In genomic region chr1:109373696-109374095, GRCh38 we compare ENCODE assay signal across 7 cellular contexts. TPM values are rescaled to one million over a fixed set of nuclear protein-coding genes. Genes with fewer than 3 reads are reported as not detected.
DNase-seq lines count a peak whose midpoint lies in the region; ATAC-seq, FAIRE-seq and TF ChIP-seq lines count a peak whose summit lies in the region.
"Not testable (repeated sequence)": the region's sequence is repeated elsewhere in the genome, so short reads cannot be mapped to it uniquely, and the experiment has no call there.

No MANE protein-coding gene starts in this region.

- H3K4me1 ChIP-seq in adipocyte (ENCODE audit: control insufficient read depth, insufficient read depth, low read length): peaks cover 82% of the 10 kb centered on the region
- peaks cover 63% of the 10 kb centered on the region for H3K4me1 ChIP-seq in HepG2 (ENCODE audit: insufficient read depth, low read length)
- peaks cover 51% of the 10 kb centered on the region for H3K4me1 ChIP-seq in psoas muscle
- peaks cover 60 to 94% of the 10 kb centered on the region in 2 donors for H3K4me1 ChIP-seq in thoracic aorta (ENCODE audit: control insufficient read depth in 1 of 2, low read depth in 2 of 2)
- H3K4me1 ChIP-seq in uterus: not testable (repeated sequence)

- FAIRE-seq in HepG2 (lab: Jason Lieb, UNC): not testable (repeated sequence)

- not testable (repeated sequence) for TF ChIP-seq CTCF in HepG2 (CRISPR knock-in tag; IDR thresholded peaks at IDR 0.05); psoas muscle (IDR thresholded peaks at IDR 0.05); thoracic aorta (IDR thresholded peaks at IDR 0.05); uterus (IDR thresholded peaks at IDR 0.05)

- H3K4me1 Mint-ChIP-seq in T-helper 1 cell treated with Interleukin-12 subunit alpha and Interleukin-12 subunit beta and Interleukin-4 antibody, amounts not matched to agents 30 μg/mL and 1 μg/mL, for 36 hours (ENCODE audit: low read depth): peaks cover 43% of the 10 kb centered on the region
- H3K4me1 Mint-ChIP-seq in dendritic cell treated with granulocyte-macrophage colony-stimulating factor and Interleukin-4, amounts not matched to agents 40 ng/mL and 50 ng/mL, for 4 days (ENCODE audit: low read depth): peaks cover 68% of the 10 kb centered on the region

- intact Hi-C loops in dendritic cell treated with granulocyte-macrophage colony-stimulating factor and Interleukin-4, amounts not matched to agents 40 ng/mL and 50 ng/mL, for 4 days (cut with micrococcal nuclease): loop anchor here (2.0 kb wide), 1 partner anchor 17 kb away; no protein-coding TSS in a partner anchor
- intact Hi-C loops in HepG2 (cut with micrococcal nuclease; ENCODE audit: unreplicated experiment); psoas muscle (cut with DNase I); uterus (cut with DNase I; ENCODE audit: low total_unique reads): not testable (repeated sequence)

- CTCF ChIA-PET in HepG2 (lab: Yijun Ruan, JAX; ENCODE audit: low intra/inter-chr PET ratio, low total read pairs): not testable (repeated sequence)

- H3K27me3 ChIP-seq in adipocyte (replicated peaks; ENCODE audit: control insufficient read depth, insufficient read depth, low read length); HepG2 (ENCODE audit: control insufficient read depth in 1 of 2, insufficient read depth in 2 of 2, low read length in 2 of 2); psoas muscle (ENCODE audit: insufficient read depth in 3 of 3, low read length in 2 of 3); thoracic aorta (replicated peaks; ENCODE audit: insufficient read depth); uterus: not testable (repeated sequence)

- not testable (repeated sequence) for TF ChIP-seq POLR2A in HepG2 (IDR thresholded peaks at IDR 0.05; ENCODE audit: insufficient read depth in 1 of 2, low read depth in 2 of 2, low read length in 2 of 2); uterus (IDR thresholded peaks at IDR 0.05)

- peak overlapping the region; percentile 71 for H3K4me2 ChIP-seq in HepG2 (ENCODE audit: low read depth, low read length)

- WGBS in HepG2 (ENCODE audit: low lambda C conversion rate): 78% methylated on average over 2 of the region's 2 CpGs
- 95 to 100% (median 98%) methylated on average over 2 of the region's 2 CpGs for WGBS in psoas muscle, 3 donors

- not testable (repeated sequence) for H3K9me3 Mint-ChIP-seq in T-helper 1 cell treated with Interleukin-12 subunit alpha and Interleukin-12 subunit beta and Interleukin-4 antibody, amounts not matched to agents 30 μg/mL and 1 μg/mL, for 36 hours; dendritic cell treated with granulocyte-macrophage colony-stimulating factor and Interleukin-4, amounts not matched to agents 40 ng/mL and 50 ng/mL, for 4 days

- not testable (repeated sequence) for TF ChIP-seq EP300 in HepG2 (IDR thresholded peaks at IDR 0.05; ENCODE audit: low read depth in 2 of 2, low read length in 2 of 2); HepG2 (CRISPR knock-in tag; IDR thresholded peaks at IDR 0.05; ENCODE audit: borderline replicate concordance)

- not testable (repeated sequence) for H3K27me3 Mint-ChIP-seq in T-helper 1 cell treated with Interleukin-12 subunit alpha and Interleukin-12 subunit beta and Interleukin-4 antibody, amounts not matched to agents 30 μg/mL and 1 μg/mL, for 36 hours (ENCODE audit: low read depth); dendritic cell treated with granulocyte-macrophage colony-stimulating factor and Interleukin-4, amounts not matched to agents 40 ng/mL and 50 ng/mL, for 4 days

- peak overlapping the region; percentile 75 for H3K27ac Mint-ChIP-seq in T-helper 1 cell treated with Interleukin-12 subunit alpha and Interleukin-12 subunit beta and Interleukin-4 antibody, amounts not matched to agents 30 μg/mL and 1 μg/mL, for 36 hours
- H3K27ac Mint-ChIP-seq in dendritic cell treated with granulocyte-macrophage colony-stimulating factor and Interleukin-4, amounts not matched to agents 40 ng/mL and 50 ng/mL, for 4 days: peak overlapping the region; percentile 86

- not testable (repeated sequence) for H3K36me3 ChIP-seq in adipocyte (ENCODE audit: control insufficient read depth, insufficient read depth, low read length, severe bottlenecking); HepG2 (replicated peaks in 1 of 2; ENCODE audit: control insufficient read depth in 1 of 2, insufficient read depth in 2 of 2, low read length in 2 of 2); psoas muscle (ENCODE audit: insufficient read depth in 1 of 2, low read depth in 1 of 2); thoracic aorta; uterus

- peaks cover 87% of the 10 kb centered on the region for H3K79me2 ChIP-seq in HepG2 (ENCODE audit: insufficient read depth, low read length)

- ATAC-seq in HepG2; psoas muscle; thoracic aorta (ENCODE audit: insufficient number of reproducible peaks, low FRiP score, low read depth): not testable (repeated sequence)

- H3K27ac ChIP-seq in HepG2 (ENCODE audit: extremely low read length, insufficient read depth, low read length) (peak overlapping the region; percentile 68), psoas muscle (peak overlapping the region; percentile 97), thoracic aorta (peak overlapping the region; percentile 94 to 99), uterus (peak overlapping the region; percentile 35 to 77)

- H2AFZ ChIP-seq in HepG2 (ENCODE audit: low read length): not testable (repeated sequence)

- DNase-seq in adipocyte (ENCODE audit: low read depth); HepG2 (ENCODE audit: low spot score); psoas muscle; thoracic aorta (ENCODE audit: low spot score); uterus: not testable (repeated sequence)

- H3K36me3 Mint-ChIP-seq in T-helper 1 cell treated with Interleukin-12 subunit alpha and Interleukin-12 subunit beta and Interleukin-4 antibody, amounts not matched to agents 30 μg/mL and 1 μg/mL, for 36 hours (ENCODE audit: low read depth): not testable (repeated sequence)
- H3K36me3 Mint-ChIP-seq in dendritic cell treated with granulocyte-macrophage colony-stimulating factor and Interleukin-4, amounts not matched to agents 40 ng/mL and 50 ng/mL, for 4 days (ENCODE audit: low read depth): peaks cover 20% of the 10 kb centered on the region

- POLR2A ChIA-PET in HepG2 (lab: Yijun Ruan, JAX): interaction anchor here (1.1 to 1.5 kb wide), 4 partner anchors 17 to 160 kb away, joined by 3 to 6 read pairs (median 4); partner anchors contain the start of gene SARS1

- H3K9me3 ChIP-seq in adipocyte (ENCODE audit: control insufficient read depth, low read length); HepG2 (ENCODE audit: low read length); psoas muscle; thoracic aorta; uterus: not testable (repeated sequence)

- in situ Hi-C loops in HepG2 (cut with HindIII; ENCODE audit: extremely low pct_ligation_motif_present, low pct_unique_long_range_greater_than_20kb): not testable (repeated sequence)

- H3K9ac ChIP-seq in adipocyte (ENCODE audit: low read length): peak overlapping the region; percentile 6
- not testable (repeated sequence) for H3K9ac ChIP-seq in HepG2 (ENCODE audit: insufficient read depth, low read depth, low read length)

- TF ChIP-seq RAD21 in HepG2 (CRISPR knock-in tag; IDR thresholded peaks at IDR 0.05): not testable (repeated sequence)

- H3K4me3 ChIP-seq in adipocyte (ENCODE audit: low read length); HepG2 (replicated peaks in 1 of 3; ENCODE audit: insufficient read depth in 1 of 3, low read depth in 2 of 3, low read length in 3 of 3); psoas muscle; uterus: not testable (repeated sequence)
- H3K4me3 ChIP-seq in thoracic aorta: peak overlapping the region; percentile 22

- H3K4me3 Mint-ChIP-seq in T-helper 1 cell treated with Interleukin-12 subunit alpha and Interleukin-12 subunit beta and Interleukin-4 antibody, amounts not matched to agents 30 μg/mL and 1 μg/mL, for 36 hours; dendritic cell treated with granulocyte-macrophage colony-stimulating factor and Interleukin-4, amounts not matched to agents 40 ng/mL and 50 ng/mL, for 4 days: not testable (repeated sequence)

- not testable (repeated sequence) for BruUV-seq in HepG2 (replicated peaks; lab: Mats Ljungman, UMichigan)

- not testable (repeated sequence) for H4K20me1 ChIP-seq in HepG2 (ENCODE audit: insufficient read depth, low read length)

RNA-seq across cellular contexts. Expression of gene SORT1, which starts 24.0 kb away (rescaled TPM):
- total RNA-seq in HepG2 (2016; rRNA removed; fragmentation: Illumina TruSeq; extraction: Trizol): 32.4 and 35.3 TPM in 2 replicates
- 4.0 and 6.4 TPM in 2 replicates for total RNA-seq in HepG2 (2016; cell fraction: cytosol; rRNA removed; fragmentation: Illumina TruSeq; extraction: Trizol; ENCODE audit: low read depth)
- total RNA-seq in HepG2 (2016; cell fraction: insoluble cytoplasmic fraction; rRNA removed; fragmentation: Illumina TruSeq; extraction: Trizol): 31.2 and 35.2 TPM in 2 replicates
- 17.0 and 17.8 TPM in 2 replicates for total RNA-seq in HepG2 (2016; cell fraction: membrane; rRNA removed; fragmentation: Illumina TruSeq; extraction: Trizol)
- 54.6 and 67.3 TPM in 2 replicates for total RNA-seq in HepG2 (2016; cell fraction: nucleus; rRNA removed; fragmentation: Illumina TruSeq; extraction: Trizol)
- polyA plus RNA-seq in HepG2 (2011; rRNA removed): 79.7 and 93.0 TPM in 2 replicates
- 58.6 and 75.5 TPM in 2 replicates for polyA plus RNA-seq in HepG2 (2011; cell fraction: cytosol; rRNA removed)
- 47.3 and 51.2 TPM in 2 replicates for polyA plus RNA-seq in HepG2 (2011; cell fraction: nucleus; rRNA removed)
- polyA plus RNA-seq in HepG2 (2012): 53.6 and 75.8 TPM in 2 replicates
- polyA plus RNA-seq in HepG2 (2016; cell fraction: cytosol; fragmentation: Illumina TruSeq; extraction: Trizol; ENCODE audit: low read depth): 4.5 and 5.4 TPM in 2 replicates
- 22.3 and 23.2 TPM in 2 replicates for polyA plus RNA-seq in HepG2 (2016; cell fraction: insoluble cytoplasmic fraction; fragmentation: Illumina TruSeq; extraction: Trizol; ENCODE audit: low read depth)
- 7.2 and 8.4 TPM in 2 replicates for polyA plus RNA-seq in HepG2 (2016; cell fraction: membrane; fragmentation: Illumina TruSeq; extraction: Trizol; ENCODE audit: low read depth)
- 51.7 and 52.8 TPM in 2 replicates for polyA plus RNA-seq in HepG2 (2016; cell fraction: nucleus; fragmentation: Illumina TruSeq; extraction: Trizol; ENCODE audit: insufficient read depth, low read depth)
- polyA minus RNA-seq in HepG2 (2011; rRNA and poly(A)+ RNA removed; ENCODE audit: low replicate concordance): 110 and 520 TPM in 2 replicates
- polyA minus RNA-seq in HepG2 (2011; cell fraction: cytosol; rRNA and poly(A)+ RNA removed): 104 and 121 TPM in 2 replicates
- 157 and 174 TPM in 2 replicates for polyA minus RNA-seq in HepG2 (2011; cell fraction: nucleus; rRNA and poly(A)+ RNA removed)
- total RNA-seq in psoas muscle: 100 to 1,000 TPM; 123 to 363 (median 207) TPM
- polyA plus RNA-seq in psoas muscle: 100 to 1,000 TPM in 1 of 3 donors, 10 to 100 TPM in 2; 15.8 to 131 (median 81.9) TPM
- 100 to 1,000 TPM; 225 to 231 TPM for total RNA-seq in thoracic aorta
- 10 to 100 TPM; 20.2 to 43.4 (median 27.9) TPM for total RNA-seq in uterus

RNA-seq across cellular contexts. Expression of gene PSMA5, which starts 52.6 kb away (rescaled TPM):
- total RNA-seq in HepG2 (2016; rRNA removed; fragmentation: Illumina TruSeq; extraction: Trizol): 169 and 261 TPM in 2 replicates
- 27.2 TPM in 2 replicates for total RNA-seq in HepG2 (2016; cell fraction: cytosol; rRNA removed; fragmentation: Illumina TruSeq; extraction: Trizol; ENCODE audit: low read depth)
- total RNA-seq in HepG2 (2016; cell fraction: insoluble cytoplasmic fraction; rRNA removed; fragmentation: Illumina TruSeq; extraction: Trizol): 163 and 273 TPM in 2 replicates
- 67.3 and 70.0 TPM in 2 replicates for total RNA-seq in HepG2 (2016; cell fraction: membrane; rRNA removed; fragmentation: Illumina TruSeq; extraction: Trizol)
- total RNA-seq in HepG2 (2016; cell fraction: nucleus; rRNA removed; fragmentation: Illumina TruSeq; extraction: Trizol): 61.3 and 63.7 TPM in 2 replicates
- 116 and 140 TPM in 2 replicates for polyA plus RNA-seq in HepG2 (2011; rRNA removed)
- polyA plus RNA-seq in HepG2 (2011; cell fraction: cytosol; rRNA removed): 101 and 134 TPM in 2 replicates
- polyA plus RNA-seq in HepG2 (2011; cell fraction: nucleus; rRNA removed): 32.2 and 45.1 TPM in 2 replicates
- polyA plus RNA-seq in HepG2 (2012): 119 TPM in 2 replicates
- 38.3 and 40.3 TPM in 2 replicates for polyA plus RNA-seq in HepG2 (2016; cell fraction: cytosol; fragmentation: Illumina TruSeq; extraction: Trizol; ENCODE audit: low read depth)
- polyA plus RNA-seq in HepG2 (2016; cell fraction: insoluble cytoplasmic fraction; fragmentation: Illumina TruSeq; extraction: Trizol; ENCODE audit: low read depth): 219 and 228 TPM in 2 replicates
- 48.3 and 52.7 TPM in 2 replicates for polyA plus RNA-seq in HepG2 (2016; cell fraction: membrane; fragmentation: Illumina TruSeq; extraction: Trizol; ENCODE audit: low read depth)
- polyA plus RNA-seq in HepG2 (2016; cell fraction: nucleus; fragmentation: Illumina TruSeq; extraction: Trizol; ENCODE audit: insufficient read depth, low read depth): 72.2 and 82.4 TPM in 2 replicates
- polyA minus RNA-seq in HepG2 (2011; rRNA and poly(A)+ RNA removed; ENCODE audit: low replicate concordance): 42.3 and 110 TPM in 2 replicates
- 54.0 and 56.2 TPM in 2 replicates for polyA minus RNA-seq in HepG2 (2011; cell fraction: cytosol; rRNA and poly(A)+ RNA removed)
- polyA minus RNA-seq in HepG2 (2011; cell fraction: nucleus; rRNA and poly(A)+ RNA removed): 52.7 and 59.6 TPM in 2 replicates
- 100 to 1,000 TPM in 1 of 4 donors, 10 to 100 TPM in 3; 58.1 to 123 (median 94.6) TPM for total RNA-seq in psoas muscle
- 100 to 1,000 TPM in 2 of 3 donors, 10 to 100 TPM in 1; 90.6 to 213 (median 146) TPM for polyA plus RNA-seq in psoas muscle
- 10 to 100 TPM; 17.3 to 20.1 TPM for total RNA-seq in thoracic aorta
- total RNA-seq in uterus: 10 to 100 TPM; 12.6 to 65.8 (median 40.7) TPM
